Comparison of ENCODE assay signal across 9 cellular contexts in genomic region chr3:27880969-27881892, GRCh38.
DNase-seq lines count a peak whose midpoint lies in the region; ATAC-seq and TF ChIP-seq lines count a peak whose summit lies in the region.
"Had no signal": no experiment of that assay in that cellular context is flagged by ENCODE, and none has a peak within 500 bp of the region (broad histone marks: within the 10 kb centered on the region; RNA-seq: fewer than 3 reads in every experiment).

No MANE protein-coding gene starts in this region.

- no peaks in the 10 kb centered on the region for H3K27me3 Mint-ChIP-seq in activated T-cell treated with anti-CD3 and anti-CD28 coated beads, Interleukin-2, amount 50 U/mL, for 24 hours
- H3K27me3 Mint-ChIP-seq in endothelial cell (ENCODE audit: unreplicated experiment), result no peaks in the 10 kb centered on the region

- H3K36me3 Mint-ChIP-seq in activated T-cell treated with anti-CD3 and anti-CD28 coated beads, Interleukin-2, amount 50 U/mL, for 24 hours (ENCODE audit: low read depth), result no peaks in the 10 kb centered on the region
- H3K36me3 Mint-ChIP-seq in endothelial cell (ENCODE audit: low read depth, unreplicated experiment), result no peaks in the 10 kb centered on the region

- peak; percentile 55 for ATAC-seq in GM19351 (IDR thresholded peaks at IDR 0.05; ENCODE audit: unreplicated experiment)

- peak; percentile 23 for DNase-seq in KBM-7
- no peak for DNase-seq in activated T-cell treated with anti-CD3 and anti-CD28 coated beads, Interleukin-2, amount 50 U/mL, for 24 hours
- peak; percentile 37 for DNase-seq in stimulated activated CD8-positive, alpha-beta memory T cell treated with anti-CD3 and anti-CD28 coated beads, Interleukin-12 subunit alpha, Interleukin-12 subunit beta, amount 100 ng/mL, for 1 hour (ENCODE audit: low read depth)
- DNase-seq in posterior cingulate gyrus, result no peak
- DNase-seq in endothelial cell (ENCODE audit: low spot score), result no peak
- no peak for DNase-seq in NCI-H774 (lab: John Stamatoyannopoulos, UW)
- no peak for DNase-seq in dedifferentiated amniotic fluid mesenchymal stem cell (ENCODE audit: extremely low spot score)
- DNase-seq: mammary epithelial cell had no signal

- in situ Hi-C loops in KBM-7 (cut with MboI; ENCODE audit: low pct_unique_long_range_greater_than_20kb, low sequenced_read_pairs), result no loop called here

- H3K4me1 Mint-ChIP-seq in activated T-cell treated with anti-CD3 and anti-CD28 coated beads, Interleukin-2, amount 50 U/mL, for 24 hours (ENCODE audit: low read depth), result peaks cover 63% of the 10 kb centered on the region
- peaks cover 16% of the 10 kb centered on the region for H3K4me1 Mint-ChIP-seq in endothelial cell (ENCODE audit: unreplicated experiment)

- H3K9me3 Mint-ChIP-seq in activated T-cell treated with anti-CD3 and anti-CD28 coated beads, Interleukin-2, amount 50 U/mL, for 24 hours, result no peaks in the 10 kb centered on the region
- H3K9me3 Mint-ChIP-seq in endothelial cell (ENCODE audit: unreplicated experiment), result no peaks in the 10 kb centered on the region

- intact Hi-C loops in posterior cingulate gyrus (cut with DNase I), result no loop called here

- H3K27ac Mint-ChIP-seq in activated T-cell treated with anti-CD3 and anti-CD28 coated beads, Interleukin-2, amount 50 U/mL, for 24 hours, result peak overlapping the region; percentile 72
- no peak overlapping the region for H3K27ac Mint-ChIP-seq in endothelial cell (ENCODE audit: unreplicated experiment)

- TF ChIP-seq CTCF in endothelial cell (IDR thresholded peaks at IDR 0.05; ENCODE audit: unreplicated experiment), result no peak

- H3K4me3 Mint-ChIP-seq in activated T-cell treated with anti-CD3 and anti-CD28 coated beads, Interleukin-2, amount 50 U/mL, for 24 hours, result peak overlapping the region; percentile 77
- no peak overlapping the region for H3K4me3 Mint-ChIP-seq in endothelial cell (ENCODE audit: unreplicated experiment)

Comparison
In these comparisons a context has a peak if more than half of its experiments do, and no peak if none do; other contexts are left out.
1. DNase-seq: peak in KBM-7 (single experiment) and stimulated activated CD8-positive, alpha-beta memory T cell treated with anti-CD3 and anti-CD28 coated beads, Interleukin-12 subunit alpha, Interleukin-12 subunit beta, amount 100 ng/mL, for 1 hour (single experiment); none in activated T-cell treated with anti-CD3 and anti-CD28 coated beads, Interleukin-2, amount 50 U/mL, for 24 hours (single experiment), posterior cingulate gyrus (0 of 10), endothelial cell (single experiment), NCI-H774 (single experiment) and dedifferentiated amniotic fluid mesenchymal stem cell (single experiment).